Comparison of ENCODE assay signal across 34 cellular contexts in genomic region chr7:11448319-11448718, GRCh38.
"Had no signal": no experiment of that assay in that cellular context is flagged by ENCODE, and none has a peak within 500 bp of the region (broad histone marks: within the 10 kb centered on the region; RNA-seq: fewer than 3 reads in every experiment).

No MANE protein-coding gene starts in this region.

- H3K4me1 ChIP-seq: adrenal gland, body of pancreas, esophagus muscularis mucosa, foreskin keratinocyte, gastrocnemius medialis had no signal

- H3K9me3 ChIP-seq: adrenal gland, body of pancreas, esophagus muscularis mucosa, gastrocnemius medialis had no signal

- H3K9me3 Mint-ChIP-seq: activated B cell treated with CpG ODN at 0.5 μM for 24 hours; activated CD8-positive, alpha-beta T cell treated with anti-CD3 and anti-CD28 coated beads for 36 hours; activated naive CD4-positive, alpha-beta T cell treated with anti-CD3 and anti-CD28 coated beads for 36 hours; activated naive CD4-positive, alpha-beta T cell treated with anti-CD3 and anti-CD28 coated beads, Interleukin-2, amount 50 U/mL, for 24 hours; activated naive CD8-positive, alpha-beta T cell treated with anti-CD3 and anti-CD28 coated beads for 36 hours; activated naive CD8-positive, alpha-beta T cell treated with anti-CD3 and anti-CD28 coated beads, Interleukin-2, amount 50 U/mL, for 24 hours; activated T-cell treated with anti-CD3 and anti-CD28 coated beads, Interleukin-2, amount 50 U/mL, for 4 hours; activated T-helper 1 cell treated with anti-CD3 and anti-CD28 coated beads, Interleukin-12 subunit alpha, Interleukin-12 subunit beta, Interleukin-2, Interleukin-4 antibody, amounts not matched to agents 30 ng/mL and 10 ng/mL and 1 ng/mL, durations not matched to agents 14 hours and 24 hours and 36 hours; activated T-helper 2 cell treated with anti-CD3 and anti-CD28 coated beads, Interferon-gamma antibody, Interleukin-2, Interleukin-4, amounts not matched to agents 10 μg/mL and 5 μg/mL and 100 μg/mL, durations not matched to agents 14 hours and 24 hours and 36 hours; effector memory CD8-positive, alpha-beta T cell; T-helper 2 cell treated with Interferon-gamma antibody and Interleukin-4, amounts not matched to agents 5 μg/mL and 100 μg/mL, for 36 hours had no signal

- DNase-seq: activated B cell treated with CpG ODN at 0.5 μM for 24 hours; activated CD4-positive, alpha-beta T cell treated with anti-CD3 and anti-CD28 coated beads for 48 hours; activated CD4-positive, alpha-beta T cell treated with anti-CD3 and anti-CD28 coated beads, Interleukin-2, amount 50 U/mL, for 1 hour; activated CD4-positive, alpha-beta T cell treated with anti-CD3 and anti-CD28 coated beads, Interleukin-2, amount 50 U/mL, for 48 hours; activated CD8-positive, alpha-beta memory T cell treated with anti-CD3 and anti-CD28 coated beads for 24 hours; activated CD8-positive, alpha-beta T cell treated with anti-CD3 and anti-CD28 coated beads for 36 hours; activated effector memory CD4-positive, alpha-beta T cell treated with anti-CD3 and anti-CD28 coated beads, Interleukin-2, amount 50 U/mL, for 16 hours; activated naive CD4-positive, alpha-beta T cell treated with anti-CD3 and anti-CD28 coated beads for 36 hours; activated naive CD8-positive, alpha-beta T cell treated with anti-CD3 and anti-CD28 coated beads for 36 hours; activated naive CD8-positive, alpha-beta T cell treated with anti-CD3 and anti-CD28 coated beads, Interleukin-2, amount 50 U/mL, for 24 hours; activated T-cell treated with anti-CD3 and anti-CD28 coated beads, Interleukin-2, amount 50 U/mL, for 4 hours; adrenal gland; amygdala; aorta; body of pancreas; caudate nucleus; cortex of kidney; dermis blood vessel endothelial cell; effector CD4-positive, alpha-beta T cell; effector memory CD8-positive, alpha-beta T cell; erythroblast; foreskin keratinocyte; gastrocnemius medialis; glutamatergic neuron; T-helper 1 cell; T-helper 17 cell; T1000; WERI-Rb-1 had no signal

- FAIRE-seq: colon had no signal

- H3K27me3 Mint-ChIP-seq: activated B cell treated with CpG ODN at 0.5 μM for 24 hours; activated CD8-positive, alpha-beta T cell treated with anti-CD3 and anti-CD28 coated beads for 36 hours; activated naive CD4-positive, alpha-beta T cell treated with anti-CD3 and anti-CD28 coated beads, Interleukin-2, amount 50 U/mL, for 24 hours; activated naive CD8-positive, alpha-beta T cell treated with anti-CD3 and anti-CD28 coated beads for 36 hours; activated naive CD8-positive, alpha-beta T cell treated with anti-CD3 and anti-CD28 coated beads, Interleukin-2, amount 50 U/mL, for 24 hours; effector memory CD8-positive, alpha-beta T cell; T-helper 17 cell had no signal

- H3K27me3 ChIP-seq: adrenal gland, body of pancreas, esophagus muscularis mucosa, foreskin keratinocyte, gastrocnemius medialis had no signal

- H3K4me1 Mint-ChIP-seq: activated B cell treated with CpG ODN at 0.5 μM for 24 hours; activated naive CD4-positive, alpha-beta T cell treated with anti-CD3 and anti-CD28 coated beads, Interleukin-2, amount 50 U/mL, for 24 hours; activated naive CD8-positive, alpha-beta T cell treated with anti-CD3 and anti-CD28 coated beads for 36 hours; activated naive CD8-positive, alpha-beta T cell treated with anti-CD3 and anti-CD28 coated beads, Interleukin-2, amount 50 U/mL, for 24 hours; T-helper 17 cell had no signal

- H3K4me3 Mint-ChIP-seq: activated B cell treated with CpG ODN at 0.5 μM for 24 hours; activated CD8-positive, alpha-beta T cell treated with anti-CD3 and anti-CD28 coated beads for 36 hours; activated naive CD4-positive, alpha-beta T cell treated with anti-CD3 and anti-CD28 coated beads for 36 hours; activated naive CD4-positive, alpha-beta T cell treated with anti-CD3 and anti-CD28 coated beads, Interleukin-2, amount 50 U/mL, for 24 hours; activated naive CD8-positive, alpha-beta T cell treated with anti-CD3 and anti-CD28 coated beads for 36 hours; activated naive CD8-positive, alpha-beta T cell treated with anti-CD3 and anti-CD28 coated beads, Interleukin-2, amount 50 U/mL, for 24 hours; activated T-cell treated with anti-CD3 and anti-CD28 coated beads, Interleukin-2, amount 50 U/mL, for 4 hours; activated T-helper 1 cell treated with anti-CD3 and anti-CD28 coated beads, Interleukin-12 subunit alpha, Interleukin-12 subunit beta, Interleukin-2, Interleukin-4 antibody, amounts not matched to agents 30 ng/mL and 10 ng/mL and 1 ng/mL, durations not matched to agents 14 hours and 24 hours and 36 hours; effector memory CD8-positive, alpha-beta T cell; T-helper 17 cell; T-helper 2 cell treated with Interferon-gamma antibody and Interleukin-4, amounts not matched to agents 5 μg/mL and 100 μg/mL, for 36 hours had no signal

- H3K4me3 ChIP-seq: adrenal gland, body of pancreas, esophagus muscularis mucosa, gastrocnemius medialis had no signal

- H3K27ac Mint-ChIP-seq: activated B cell treated with CpG ODN at 0.5 μM for 24 hours; activated CD8-positive, alpha-beta T cell treated with anti-CD3 and anti-CD28 coated beads for 36 hours; activated naive CD4-positive, alpha-beta T cell treated with anti-CD3 and anti-CD28 coated beads for 36 hours; activated naive CD4-positive, alpha-beta T cell treated with anti-CD3 and anti-CD28 coated beads, Interleukin-2, amount 50 U/mL, for 24 hours; activated naive CD8-positive, alpha-beta T cell treated with anti-CD3 and anti-CD28 coated beads for 36 hours; activated naive CD8-positive, alpha-beta T cell treated with anti-CD3 and anti-CD28 coated beads, Interleukin-2, amount 50 U/mL, for 24 hours; activated T-helper 1 cell treated with anti-CD3 and anti-CD28 coated beads, Interleukin-12 subunit alpha, Interleukin-12 subunit beta, Interleukin-2, Interleukin-4 antibody, amounts not matched to agents 30 ng/mL and 10 ng/mL and 1 ng/mL, durations not matched to agents 14 hours and 24 hours and 36 hours; activated T-helper 2 cell treated with anti-CD3 and anti-CD28 coated beads, Interferon-gamma antibody, Interleukin-2, Interleukin-4, amounts not matched to agents 10 μg/mL and 5 μg/mL and 100 μg/mL, durations not matched to agents 14 hours and 24 hours and 36 hours; effector memory CD8-positive, alpha-beta T cell; T-helper 17 cell; T-helper 2 cell treated with Interferon-gamma antibody and Interleukin-4, amounts not matched to agents 5 μg/mL and 100 μg/mL, for 36 hours had no signal

- H3K27ac ChIP-seq: adrenal gland, body of pancreas, esophagus muscularis mucosa, foreskin keratinocyte, gastrocnemius medialis, WERI-Rb-1 had no signal

- H3K36me3 Mint-ChIP-seq: activated naive CD4-positive, alpha-beta T cell treated with anti-CD3 and anti-CD28 coated beads, Interleukin-2, amount 50 U/mL, for 24 hours; activated naive CD8-positive, alpha-beta T cell treated with anti-CD3 and anti-CD28 coated beads for 36 hours had no signal

- H3K36me3 ChIP-seq: adrenal gland, esophagus muscularis mucosa, gastrocnemius medialis, WERI-Rb-1 had no signal
